9 cellular contexts compared by ENCODE assay signal in the genomic region with DNA sequence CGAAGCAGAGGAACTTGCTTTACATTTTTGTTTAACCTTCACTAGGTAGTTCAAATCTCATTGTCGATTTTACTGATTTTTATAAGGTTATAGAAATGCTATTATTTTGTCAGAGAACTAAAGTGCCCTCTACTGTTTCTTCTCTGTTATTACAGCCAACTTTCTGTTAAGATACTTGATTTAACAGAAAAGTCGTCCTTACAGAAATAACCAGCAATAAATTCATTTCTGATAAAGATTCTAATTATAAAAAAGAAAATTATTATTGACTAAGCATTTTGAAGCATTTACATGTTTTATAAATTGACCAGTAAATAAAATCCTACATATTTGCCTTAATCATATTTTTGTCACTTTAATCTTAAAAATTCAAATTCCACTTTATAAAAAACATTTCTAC.
DNase-seq lines count a peak whose midpoint lies in the region; ATAC-seq and TF ChIP-seq lines count a peak whose summit lies in the region.
"Had no signal": no experiment of that assay in that cellular context is flagged by ENCODE, and none has a peak within 500 bp of the region (broad histone marks: within the 10 kb centered on the region; RNA-seq: fewer than 3 reads in every experiment).

No MANE protein-coding gene starts in this region.

- H3K36me3 Mint-ChIP-seq in MCF 10A (ENCODE audit: insufficient read depth, unreplicated experiment), result no peaks in the 10 kb centered on the region
- H3K36me3 Mint-ChIP-seq: CD8-positive, alpha-beta memory T cell had no signal

- no peak overlapping the region for H3K9ac ChIP-seq in mesendoderm (ENCODE audit: low read length)

- H3K27ac ChIP-seq in mesendoderm (ENCODE audit: low read depth, low read length), result no peak overlapping the region

- no peaks in the 10 kb centered on the region for H3K4me1 ChIP-seq in mesendoderm (ENCODE audit: control insufficient read depth, low read depth, low read length)

- no peaks in the 10 kb centered on the region for H3K79me2 ChIP-seq in mesendoderm (ENCODE audit: control insufficient read depth, insufficient read depth, low read length)

- WGBS in mesendoderm (ENCODE audit: extremely low coverage, insufficient coverage, low lambda C conversion rate), result no CpG with 5 or more reads among the region's 3 CpGs

- CTCF ChIA-PET in MCF 10A (lab: Yijun Ruan, JAX), result interaction anchor here (0.9 to 2.9 kb wide), 4 partner anchors 19 to 159 kb away, joined by 5 to 35 read pairs (median 20); no protein-coding TSS in a partner anchor

- POLR2A ChIA-PET in MCF 10A (lab: Yijun Ruan, JAX), result no interaction called here

- H3K23ac ChIP-seq in mesendoderm (ENCODE audit: low read length), result no peak overlapping the region

- no peak overlapping the region for H4K5ac ChIP-seq in mesendoderm (ENCODE audit: low read length)

- H3K18ac ChIP-seq in mesendoderm (ENCODE audit: low read length), result no peak overlapping the region

- intact Hi-C loops in MCF 10A (cut with micrococcal nuclease), result loop anchor here (1.0 to 5.0 kb wide), 2 partner anchors 57 to 159 kb away; no protein-coding TSS in a partner anchor

- DNase-seq in NCI-H1417 (lab: John Stamatoyannopoulos, UW) (peak in 2 of 3 experiments; percentile 34 to 63), NCI-H1417 treated with DMSO at 0.1 percent for 48 hours (lab: John Stamatoyannopoulos, UW) (no peak), NCI-H2171 (lab: John Stamatoyannopoulos, UW) (peak; percentile 5), MCF 10A (ENCODE audit: unreplicated experiment) (peak; percentile 33), mesendoderm (peak; percentile 36)
- no peak for DNase-seq in stimulated activated CD4-positive, alpha-beta T cell treated with anti-CD3 and anti-CD28 coated beads, Interleukin-2, amount 100 ng/mL, for 24 hours
- DNase-seq in activated CD4-positive, alpha-beta T cell treated with anti-CD3 and anti-CD28 coated beads for 4 hours, result no peak

- no peak overlapping the region for H3K56ac ChIP-seq in mesendoderm (ENCODE audit: low read length)

- peak; percentile 71 for TF ChIP-seq CTCF in MCF 10A (IDR thresholded peaks at IDR 0.05; ENCODE audit: unreplicated experiment)

- no peak overlapping the region for H3K4me2 ChIP-seq in mesendoderm (ENCODE audit: low read length)

- no peaks in the 10 kb centered on the region for H3K79me1 ChIP-seq in mesendoderm (ENCODE audit: low read length)

- BruUV-seq in MCF 10A (replicated peaks; lab: Mats Ljungman, UMichigan), result no TSS peak

- no peaks in the 10 kb centered on the region for H3K36me3 ChIP-seq in mesendoderm (ENCODE audit: control insufficient read depth, insufficient read depth, low read length)

- no peak overlapping the region for H2AK5ac ChIP-seq in mesendoderm (ENCODE audit: low read length)

- H3K4me3 Mint-ChIP-seq in MCF 10A (ENCODE audit: unreplicated experiment), result no peak overlapping the region
- H3K4me3 Mint-ChIP-seq: CD8-positive, alpha-beta memory T cell had no signal

- no peak overlapping the region for H2BK15ac ChIP-seq in mesendoderm (replicated peaks; ENCODE audit: low read depth)

- no peak overlapping the region for H2BK5ac ChIP-seq in mesendoderm (ENCODE audit: low read length)

- H3K4me3 ChIP-seq in mesendoderm (ENCODE audit: low read length), result no peak overlapping the region

- no peaks in the 10 kb centered on the region for H3K9me3 Mint-ChIP-seq in MCF 10A (ENCODE audit: unreplicated experiment)
- H3K9me3 Mint-ChIP-seq: CD8-positive, alpha-beta memory T cell had no signal

- H3K27ac Mint-ChIP-seq in MCF 10A (ENCODE audit: low read depth, unreplicated experiment), result no peak overlapping the region
- H3K27ac Mint-ChIP-seq: CD8-positive, alpha-beta memory T cell had no signal

- no peaks in the 10 kb centered on the region for H3K27me3 ChIP-seq in mesendoderm (ENCODE audit: insufficient read depth, low read length, poor library complexity)

- no peak overlapping the region for H4K8ac ChIP-seq in mesendoderm (ENCODE audit: low read depth, low read length)

- no peaks in the 10 kb centered on the region for H3K27me3 Mint-ChIP-seq in MCF 10A (ENCODE audit: insufficient read depth, unreplicated experiment)

- no peaks in the 10 kb centered on the region for H3K4me1 Mint-ChIP-seq in MCF 10A (ENCODE audit: insufficient read depth, unreplicated experiment)
- H3K4me1 Mint-ChIP-seq: CD8-positive, alpha-beta memory T cell had no signal

- no peak overlapping the region for H2BK120ac ChIP-seq in mesendoderm (ENCODE audit: low read depth, low read length)

- ATAC-seq in HG02763 (IDR thresholded peaks at IDR 0.05; ENCODE audit: unreplicated experiment), result no peak

- H3K4ac ChIP-seq in mesendoderm (ENCODE audit: low read depth, low read length), result no peak overlapping the region

Comparison
In these comparisons a context has a peak if more than half of its experiments do, and no peak if none do; other contexts are left out.
1. DNase-seq: peak in NCI-H1417 (2 of 3), NCI-H2171 (single experiment), MCF 10A (single experiment) and mesendoderm (single experiment); none in NCI-H1417 treated with DMSO at 0.1 percent for 48 hours (single experiment), stimulated activated CD4-positive, alpha-beta T cell treated with anti-CD3 and anti-CD28 coated beads, Interleukin-2, amount 100 ng/mL, for 24 hours (0 of 2) and activated CD4-positive, alpha-beta T cell treated with anti-CD3 and anti-CD28 coated beads for 4 hours (0 of 2).